ENCODE assay signal across 25 cellular contexts in the genomic region with DNA sequence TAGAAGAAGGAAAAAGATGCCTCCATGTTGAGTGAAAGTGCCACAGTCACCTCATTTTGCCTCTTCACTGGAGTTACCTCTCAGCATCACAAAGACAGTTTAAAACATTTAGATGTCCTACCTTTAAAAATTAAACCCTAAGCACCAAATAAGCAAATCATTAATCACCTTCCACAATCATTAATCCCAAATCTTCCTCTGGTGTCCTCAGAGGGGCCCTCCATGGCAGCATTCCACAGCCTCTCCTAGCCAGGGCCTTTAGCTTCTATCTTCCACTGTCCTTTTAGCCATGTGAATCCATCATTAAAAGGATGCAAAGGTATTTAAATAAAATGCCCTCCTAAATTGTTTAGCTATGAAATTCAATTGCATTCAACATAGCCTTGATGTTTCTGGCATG.
"Had no signal": no experiment of that assay in that cellular context is flagged by ENCODE, and none has a peak within 500 bp of the region (broad histone marks: within the 10 kb centered on the region; RNA-seq: fewer than 3 reads in every experiment).

No MANE protein-coding gene starts in this region.

- H3K4me1 ChIP-seq: adrenal gland, colonic mucosa, testis, vagina had no signal

- H3K27ac ChIP-seq: adrenal gland, cardiac muscle cell, testis, vagina had no signal

- H3K36me3 Mint-ChIP-seq: activated naive CD8-positive, alpha-beta T cell treated with anti-CD3 and anti-CD28 coated beads for 36 hours had no signal

- ATAC-seq: left ventricle myocardium superior; stimulated activated naive CD8-positive, alpha-beta T cell treated with anti-CD3 and anti-CD28 coated beads, Interleukin-15, Interleukin-2, amounts not matched to agents 100 U/mL and 50 U/mL, for 24 hours had no signal

- DNase-seq: activated CD4-positive, alpha-beta T cell treated with anti-CD3 and anti-CD28 coated beads for 48 hours; activated CD4-positive, alpha-beta T cell treated with anti-CD3 and anti-CD28 coated beads, Interleukin-2, amount 50 U/mL, for 48 hours; activated CD8-positive, alpha-beta memory T cell treated with anti-CD3 and anti-CD28 coated beads for 24 hours; activated effector memory CD4-positive, alpha-beta T cell treated with anti-CD3 and anti-CD28 coated beads, Interleukin-2, amount 50 U/mL, for 16 hours; activated naive CD4-positive, alpha-beta T cell treated with anti-CD3 and anti-CD28 coated beads for 36 hours; activated naive CD8-positive, alpha-beta T cell treated with anti-CD3 and anti-CD28 coated beads for 36 hours; activated T-cell treated with anti-CD3 and anti-CD28 coated beads, Interleukin-2, amount 50 U/mL, for 1 hour; adrenal gland; aorta; body of pancreas; cerebellar nuclear complex; colonic mucosa; effector memory CD4-positive, alpha-beta T cell; left ventricle myocardium superior; nephron progenitor cell; right cardiac atrium; stimulated activated CD4-positive, alpha-beta T cell treated with anti-CD3 and anti-CD28 coated beads, Interleukin-2, amount 100 ng/mL, for 48 hours; stimulated activated naive CD8-positive, alpha-beta T cell treated with anti-CD3 and anti-CD28 coated beads, Interleukin-15, Interleukin-2, amounts not matched to agents 100 U/mL and 50 U/mL, for 24 hours; T-helper 1 cell; testis; trophoblast cell had no signal

- H3K27me3 ChIP-seq: adrenal gland, body of pancreas, cardiac muscle cell, colonic mucosa, testis, vagina had no signal

- H3K36me3 ChIP-seq: adrenal gland, cardiac muscle cell, colonic mucosa, vagina had no signal

- H3K4me1 Mint-ChIP-seq: activated naive CD8-positive, alpha-beta T cell treated with anti-CD3 and anti-CD28 coated beads for 36 hours had no signal

- H3K27ac Mint-ChIP-seq: activated naive CD4-positive, alpha-beta T cell treated with anti-CD3 and anti-CD28 coated beads for 36 hours; activated naive CD8-positive, alpha-beta T cell treated with anti-CD3 and anti-CD28 coated beads for 36 hours; activated T-helper 1 cell treated with anti-CD3 and anti-CD28 coated beads, Interleukin-12 subunit alpha, Interleukin-12 subunit beta, Interleukin-2, Interleukin-4 antibody, amounts not matched to agents 30 ng/mL and 10 ng/mL and 1 ng/mL, durations not matched to agents 14 hours and 24 hours and 36 hours; nephron progenitor cell; T-helper 2 cell treated with Interferon-gamma antibody and Interleukin-4, amounts not matched to agents 5 μg/mL and 100 μg/mL, for 36 hours had no signal

- H3K9me3 Mint-ChIP-seq: activated naive CD4-positive, alpha-beta T cell treated with anti-CD3 and anti-CD28 coated beads for 36 hours; activated naive CD8-positive, alpha-beta T cell treated with anti-CD3 and anti-CD28 coated beads for 36 hours; activated T-helper 1 cell treated with anti-CD3 and anti-CD28 coated beads, Interleukin-12 subunit alpha, Interleukin-12 subunit beta, Interleukin-2, Interleukin-4 antibody, amounts not matched to agents 30 ng/mL and 10 ng/mL and 1 ng/mL, durations not matched to agents 14 hours and 24 hours and 36 hours; nephron progenitor cell; T-helper 2 cell treated with Interferon-gamma antibody and Interleukin-4, amounts not matched to agents 5 μg/mL and 100 μg/mL, for 36 hours had no signal

- H3K4me3 Mint-ChIP-seq: activated naive CD4-positive, alpha-beta T cell treated with anti-CD3 and anti-CD28 coated beads for 36 hours; activated naive CD8-positive, alpha-beta T cell treated with anti-CD3 and anti-CD28 coated beads for 36 hours; activated T-helper 1 cell treated with anti-CD3 and anti-CD28 coated beads, Interleukin-12 subunit alpha, Interleukin-12 subunit beta, Interleukin-2, Interleukin-4 antibody, amounts not matched to agents 30 ng/mL and 10 ng/mL and 1 ng/mL, durations not matched to agents 14 hours and 24 hours and 36 hours; nephron progenitor cell; T-helper 2 cell treated with Interferon-gamma antibody and Interleukin-4, amounts not matched to agents 5 μg/mL and 100 μg/mL, for 36 hours had no signal

- H3K9me3 ChIP-seq: adrenal gland, body of pancreas, colonic mucosa, testis, vagina had no signal

- H3K4me3 ChIP-seq: adrenal gland, body of pancreas, cardiac muscle cell, testis, vagina had no signal
